ENCODE assay signal across 9 cellular contexts in the genomic region with DNA sequence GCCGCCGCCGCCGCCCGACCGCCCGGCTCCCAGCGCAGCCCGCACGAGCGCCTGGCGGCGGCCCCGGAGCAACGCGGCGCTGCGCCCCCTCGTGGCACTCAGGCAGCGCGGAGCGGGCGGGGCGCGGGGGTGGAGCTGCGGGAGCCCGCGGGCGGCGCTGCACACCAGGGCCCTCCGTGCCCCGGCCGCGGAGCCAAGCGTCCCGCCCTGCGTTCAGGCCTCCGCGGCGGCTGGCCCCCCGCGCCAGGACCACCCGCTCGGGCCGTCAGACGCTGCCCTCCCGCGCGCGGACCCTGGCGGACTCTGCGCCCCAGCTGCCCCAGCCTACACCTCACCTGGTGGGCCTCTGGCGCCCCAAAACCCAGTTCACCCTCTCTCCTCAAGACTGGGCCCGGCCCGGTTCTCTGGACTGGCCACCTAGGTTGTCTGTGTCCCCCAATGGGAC. TPM values are rescaled to one million over a fixed set of nuclear protein-coding genes. Genes with fewer than 3 reads are reported as not detected.
DNase-seq lines count a peak whose midpoint lies in the region; ATAC-seq and TF ChIP-seq lines count a peak whose summit lies in the region.
"Had no signal": no experiment of that assay in that cellular context is flagged by ENCODE, and none has a peak within 500 bp of the region (broad histone marks: within the 10 kb centered on the region; RNA-seq: fewer than 3 reads in every experiment).

Gene RASGEF1C, minus strand, starts transcription at position 75 of the 445 bp plus-strand sequence. CDS start 71,159 bp downstream, outside the sequence.

- ATAC-seq in CD4-positive, alpha-beta T cell (ENCODE audit: poor library complexity): peak; percentile 93
- peak; percentile 90 to 97 (median 94) for ATAC-seq in right lobe of liver
- ATAC-seq in HG03439 (IDR thresholded peaks at IDR 0.05; ENCODE audit: unreplicated experiment): no peak

- no peaks in the 10 kb centered on the region for H3K9me3 Mint-ChIP-seq in CD4-positive, alpha-beta T cell

- POLR2A ChIA-PET in CD4-positive, alpha-beta T cell (lab: Charles Lee): interaction anchor here (0.9 kb wide), 1 partner anchor 586 kb away, joined by 3 read pairs; no protein-coding TSS in a partner anchor

- peaks cover 39% of the 10 kb centered on the region for H3K27me3 ChIP-seq in CD4-positive, alpha-beta T cell (ENCODE audit: control insufficient read depth, insufficient read depth, low read length)
- H3K27me3 ChIP-seq in MG63: peaks cover 2% of the 10 kb centered on the region
- no peaks in the 10 kb centered on the region for H3K27me3 ChIP-seq in right lobe of liver

- TF ChIP-seq CTCF in CD4-positive, alpha-beta T cell (IDR thresholded peaks at IDR 0.05): no peak
- peak; percentile 88 for TF ChIP-seq CTCF in GM20000 (IDR thresholded peaks at IDR 0.05; ENCODE audit: extremely low read depth, missing control alignments)
- TF ChIP-seq CTCF in right lobe of liver (IDR thresholded peaks at IDR 0.05): peak in 3 of 4 donors; percentile 22 to 63 (median 49)

- no peak within 1 kb of the TSS for H3K27ac ChIP-seq in CD4-positive, alpha-beta T cell (ENCODE audit: low read depth, low read length)
- no peak within 1 kb of the TSS for H3K27ac ChIP-seq in right lobe of liver
- H3K27ac ChIP-seq: SK-N-MC had no signal

- H3K27me3 Mint-ChIP-seq in CD4-positive, alpha-beta T cell: peaks cover 57% of the 10 kb centered on the region

- H3K4me1 ChIP-seq in right lobe of liver: peaks cover 0 to 5% (median 0%) of the 10 kb centered on the region in 4 donors

- peak; percentile 30 to 71 (median 46) for DNase-seq in CD4-positive, alpha-beta T cell
- DNase-seq in GM20000 (ENCODE audit: low spot score) (peak; percentile 92), MG63 (peak; percentile 75), dermis blood vessel endothelial cell (peak; percentile 80), right lobe of liver (peak in 2 of 3 donors; percentile 68 to 74)
- peak; percentile 76 for DNase-seq in activated CD4-positive, alpha-beta T cell treated with anti-CD3 and anti-CD28 coated beads for 48 hours
- DNase-seq in stimulated activated CD4-positive, alpha-beta T cell treated with anti-CD3 and anti-CD28 coated beads, TNF-alpha, amount 100 ng/mL, for 24 hours (ENCODE audit: low read depth in 3 of 3): peak; percentile 30 to 64 (median 47)

- peak within 1 kb of the TSS; percentile 42 for H3K4me3 ChIP-seq in MG63
- H3K4me3 ChIP-seq in right lobe of liver: peak within 1 kb of the TSS in 1 of 3 donors; percentile 37
- H3K4me3 ChIP-seq: SK-N-MC had no signal

- no peak for TF ChIP-seq POLR2A in right lobe of liver (IDR thresholded peaks at IDR 0.05)

- no peaks in the 10 kb centered on the region for H3K9me3 ChIP-seq in CD4-positive, alpha-beta T cell (ENCODE audit: control insufficient read depth, low read length)
- H3K9me3 ChIP-seq in MG63 (peaks cover 2% of the 10 kb centered on the region; the same call in 1 of the 2 replicates), right lobe of liver (no peaks in the 10 kb centered on the region)

- peak within 1 kb of the TSS; percentile 71 for H3K4me3 Mint-ChIP-seq in CD4-positive, alpha-beta T cell

- no peak within 1 kb of the TSS for H3K27ac Mint-ChIP-seq in CD4-positive, alpha-beta T cell

- H3K36me3 Mint-ChIP-seq in CD4-positive, alpha-beta T cell (ENCODE audit: low read depth): peaks cover 5% of the 10 kb centered on the region

- WGBS in right lobe of liver (ENCODE audit: insufficient coverage, low coverage, low lambda C conversion rate, missing lambda C conversion rate): 0% methylated on average over 1 of the region's 55 CpGs

- intact Hi-C loops in CD4-positive, alpha-beta T cell (cut with DNase I, micrococcal nuclease): loop anchor here (10.0 kb wide), 1 partner anchor 116 kb away; no protein-coding TSS in a partner anchor
- intact Hi-C loops in right lobe of liver (cut with DNase I): no loop called here

- no peaks in the 10 kb centered on the region for H3K36me3 ChIP-seq in MG63
- H3K36me3 ChIP-seq in right lobe of liver: no peaks in the 10 kb centered on the region

- H3K4me1 Mint-ChIP-seq in CD4-positive, alpha-beta T cell (ENCODE audit: low read depth): peaks cover 12% of the 10 kb centered on the region

- CTCF ChIA-PET in CD4-positive, alpha-beta T cell (lab: Charles Lee): interaction anchor here (0.6 to 1.5 kb wide), 3 partner anchors 82 to 119 kb away, joined by 3 to 5 read pairs (median 3); no protein-coding TSS in a partner anchor

RNA-seq across cellular contexts. Expression of gene RASGEF1C, which starts in this region (rescaled TPM):
- total RNA-seq in CD4-positive, alpha-beta T cell: not detected
- not detected in 2 replicates for total RNA-seq in MG63 (2014; rRNA removed; shearing (Covaris generic); ENCODE audit: low replicate concordance)
- total RNA-seq in dermis blood vessel endothelial cell (not detected in 2 replicates), right lobe of liver (under 1 TPM in 1 of 6 experiments, not detected in 5; 0.64 TPM)

Comparison
In these comparisons a context has a peak if more than half of its experiments do, and no peak if none do; other contexts are left out.
1. Peak in DNase-seq and ATAC-seq in CD4-positive, alpha-beta T cell; RNA of the gene not detected or under 1 TPM.
2. Peak in DNase-seq and H3K4me3 ChIP-seq in MG63; RNA of the gene not detected or under 1 TPM.
3. Peak in DNase-seq in dermis blood vessel endothelial cell; RNA of the gene not detected or under 1 TPM.
4. Peak in DNase-seq and ATAC-seq in right lobe of liver; RNA of the gene not detected or under 1 TPM.
5. intact Hi-C loops: an anchor here in CD4-positive, alpha-beta T cell (10.0 kb wide); none called in right lobe of liver.